In genomic region chr10:30591249-30591670, GRCh38 we compare ENCODE assay signal across 8 cellular contexts. TPM values are rescaled to one million over a fixed set of nuclear protein-coding genes. Genes with fewer than 3 reads are reported as not detected.
DNase-seq lines count a peak whose midpoint lies in the region; ATAC-seq and TF ChIP-seq lines count a peak whose summit lies in the region.

No MANE protein-coding gene starts in this region.

- H3K4me1 ChIP-seq in testis: no peaks in the 10 kb centered on the region

- H3K27me3 ChIP-seq in testis: no peaks in the 10 kb centered on the region

- ATAC-seq in HG02885 (IDR thresholded peaks at IDR 0.05; ENCODE audit: poor library complexity, unreplicated experiment): no peak

- intact Hi-C loops in testis (cut with DNase I; ENCODE audit: low total_unique reads): no loop called here

- TF ChIP-seq CTCF in WI38 (IDR thresholded peaks at IDR 0.05; ENCODE audit: low read depth, low read length): peak; percentile 83
- TF ChIP-seq CTCF in testis (IDR thresholded peaks at IDR 0.05): peak; percentile 75 to 80 (median 77)

- H3K9me3 ChIP-seq in testis: no peaks in the 10 kb centered on the region

- no peak overlapping the region for H3K27ac ChIP-seq in testis

- WGBS in testis, 2 donors: 3% methylated on average over 5 of the region's 5 CpGs

- TF ChIP-seq POLR2A in testis (IDR thresholded peaks at IDR 0.05): no peak

- no peaks in the 10 kb centered on the region for H3K36me3 ChIP-seq in testis (ENCODE audit: low read depth, missing control alignments)

- H3K4me3 ChIP-seq in WI38 (ENCODE audit: low read depth, low read length) (no peak overlapping the region), testis (no peak overlapping the region)

- DNase-seq in activated gamma-delta T cell treated with Interleukin-2 at 50 U/mL for 16 hours (peak; percentile 47), activated gamma-delta T cell (lab: John Stamatoyannopoulos, UW) (no peak), NCI-H1048 (lab: John Stamatoyannopoulos, UW) (peak; percentile 19), dermis microvascular lymphatic vessel endothelial cell (ENCODE audit: low read depth in 2 of 2) (peak; percentile 39 to 66), lung microvascular endothelial cell (ENCODE audit: low read depth in 2 of 2) (peak; percentile 64 to 78), testis (peak; percentile 43)

RNA-seq across cellular contexts. Expression of gene LYZL2, which starts 38.3 kb away (rescaled TPM):
- total RNA-seq in dermis microvascular lymphatic vessel endothelial cell: not detected in 2 replicates
- not detected in 2 replicates for total RNA-seq in lung microvascular endothelial cell
- 10 to 100 TPM; 48.7 to 88.9 TPM for total RNA-seq in testis
- polyA plus RNA-seq in testis (ENCODE audit: insufficient read depth, low read depth, low replicate concordance): 100 TPM

Comparison
In these comparisons a context has a peak if more than half of its experiments do, and no peak if none do; other contexts are left out.
1. RNA of gene LYZL2, which starts 38.3 kb away (total RNA-seq): 48.7 to 88.9 TPM in testis; not detected in dermis microvascular lymphatic vessel endothelial cell and not detected in lung microvascular endothelial cell; every median in the first group is over 10 times any median in the second.